2 cellular contexts compared by ENCODE assay signal in the genomic region with DNA sequence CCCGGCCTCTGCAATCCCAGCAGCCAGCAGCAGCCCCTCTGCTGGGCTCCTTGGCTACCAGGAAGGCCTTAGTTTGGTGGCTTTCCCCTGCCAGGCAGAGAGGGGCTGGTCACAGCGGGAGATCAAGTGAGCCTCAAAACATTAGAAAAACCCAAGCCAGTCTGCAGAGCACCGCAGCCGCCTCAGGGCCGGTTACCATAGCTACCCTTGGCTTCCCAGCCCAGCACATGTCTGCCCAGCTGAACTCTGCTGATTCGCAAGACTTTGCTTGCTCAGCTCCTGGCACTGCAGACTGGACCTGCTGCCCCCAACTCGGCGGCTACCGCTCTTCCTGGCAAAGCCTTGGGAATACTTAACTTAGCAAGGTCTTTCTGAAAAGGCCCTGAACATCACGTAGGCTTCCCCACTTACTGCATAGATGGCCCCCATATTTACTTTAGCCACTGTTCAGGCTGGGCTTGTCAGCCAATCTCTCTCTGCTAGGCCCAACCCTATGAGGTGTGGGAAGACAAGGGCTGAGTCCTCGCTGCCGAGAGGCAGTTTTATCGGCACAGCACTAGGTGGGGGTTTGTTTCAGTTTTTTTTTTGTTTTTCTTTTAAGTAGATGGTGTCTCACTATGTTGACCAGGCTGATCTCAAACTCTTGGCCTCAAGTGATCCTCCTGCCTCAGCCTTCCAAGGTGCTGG.
TF ChIP-seq lines count a peak whose summit lies in the region.

No MANE protein-coding gene starts in this region.

TF ChIP-seq in IMR-90, 13 proteins besides CTCF, POLR2A, EP300 and RAD21:
- no peak for TF ChIP-seq FOS (IDR thresholded peaks at IDR 0.05; ENCODE audit: low read depth, low read length)
- TF ChIP-seq, protein P1, sequence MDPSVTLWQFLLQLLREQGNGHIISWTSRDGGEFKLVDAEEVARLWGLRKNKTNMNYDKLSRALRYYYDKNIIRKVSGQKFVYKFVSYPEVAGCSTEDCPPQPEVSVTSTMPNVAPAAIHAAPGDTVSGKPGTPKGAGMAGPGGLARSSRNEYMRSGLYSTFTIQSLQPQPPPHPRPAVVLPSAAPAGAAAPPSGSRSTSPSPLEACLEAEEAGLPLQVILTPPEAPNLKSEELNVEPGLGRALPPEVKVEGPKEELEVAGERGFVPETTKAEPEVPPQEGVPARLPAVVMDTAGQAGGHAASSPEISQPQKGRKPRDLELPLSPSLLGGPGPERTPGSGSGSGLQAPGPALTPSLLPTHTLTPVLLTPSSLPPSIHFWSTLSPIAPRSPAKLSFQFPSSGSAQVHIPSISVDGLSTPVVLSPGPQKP (IDR thresholded peaks at IDR 0.05; ENCODE audit: borderline replicate concordance, low read depth, low read length) = no peak
- TF ChIP-seq MAZ (IDR thresholded peaks at IDR 0.05; ENCODE audit: borderline replicate concordance, low read depth, low read length) = no peak
- TF ChIP-seq MAFK (IDR thresholded peaks at IDR 0.05; ENCODE audit: low read depth, low read length) = peak; percentile 45
- no peak for TF ChIP-seq BHLHE40 (IDR thresholded peaks at IDR 0.05; ENCODE audit: low read depth, low read length)
- TF ChIP-seq RCOR1 (IDR thresholded peaks at IDR 0.05; ENCODE audit: insufficient replicate concordance, low read length) = no peak
- TF ChIP-seq MXI1 (IDR thresholded peaks at IDR 0.05; ENCODE audit: borderline replicate concordance, low read depth, low read length) = peak; percentile 99
- TF ChIP-seq CHD1 (IDR thresholded peaks at IDR 0.05; ENCODE audit: low read depth, low read length) = no peak

TF ChIP-seq in GM12878, 131 proteins besides CTCF, POLR2A, EP300 and RAD21:
- TF ChIP-seq CBX3 (IDR thresholded peaks at IDR 0.05; ENCODE audit: borderline replicate concordance, low read depth) (no peak), RELA (IDR thresholded peaks at IDR 0.05; ENCODE audit: borderline replicate concordance, partially characterized antibody) (no peak), SRF (IDR thresholded peaks at IDR 0.05; ENCODE audit: low read depth in 2 of 2, low read length in 2 of 2) (no peak), NRF1 (conservative IDR thresholded peaks at IDR 0.05; ENCODE audit: low read depth, low read length) (no peak), TCF7 (IDR thresholded peaks at IDR 0.05; ENCODE audit: borderline replicate concordance) (no peak), DPF2 (IDR thresholded peaks at IDR 0.05) (no peak), MTA3 (IDR thresholded peaks at IDR 0.05; ENCODE audit: borderline replicate concordance, low read length) (no peak), NR2C2 (IDR thresholded peaks at IDR 0.05; ENCODE audit: borderline replicate concordance, control insufficient read depth, insufficient read length, low read depth) (no peak), CHD1 (IDR thresholded peaks at IDR 0.05; ENCODE audit: low read depth, low read length) (no peak), EZH2 (IDR thresholded peaks at IDR 0.05; ENCODE audit: borderline replicate concordance, control insufficient read depth, low read depth, low read length) (no peak), SP1 (IDR thresholded peaks at IDR 0.05; ENCODE audit: low read depth, low read length) (no peak), MEF2A (IDR thresholded peaks at IDR 0.05; ENCODE audit: insufficient read depth, low read depth, low read length) (no peak)
- TF ChIP-seq, protein P2, sequence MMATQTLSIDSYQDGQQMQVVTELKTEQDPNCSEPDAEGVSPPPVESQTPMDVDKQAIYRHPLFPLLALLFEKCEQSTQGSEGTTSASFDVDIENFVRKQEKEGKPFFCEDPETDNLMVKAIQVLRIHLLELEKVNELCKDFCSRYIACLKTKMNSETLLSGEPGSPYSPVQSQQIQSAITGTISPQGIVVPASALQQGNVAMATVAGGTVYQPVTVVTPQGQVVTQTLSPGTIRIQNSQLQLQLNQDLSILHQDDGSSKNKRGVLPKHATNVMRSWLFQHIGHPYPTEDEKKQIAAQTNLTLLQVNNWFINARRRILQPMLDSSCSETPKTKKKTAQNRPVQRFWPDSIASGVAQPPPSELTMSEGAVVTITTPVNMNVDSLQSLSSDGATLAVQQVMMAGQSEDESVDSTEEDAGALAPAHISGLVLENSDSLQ (IDR thresholded peaks at IDR 0.05) = no peak
- TF ChIP-seq, protein P3, sequence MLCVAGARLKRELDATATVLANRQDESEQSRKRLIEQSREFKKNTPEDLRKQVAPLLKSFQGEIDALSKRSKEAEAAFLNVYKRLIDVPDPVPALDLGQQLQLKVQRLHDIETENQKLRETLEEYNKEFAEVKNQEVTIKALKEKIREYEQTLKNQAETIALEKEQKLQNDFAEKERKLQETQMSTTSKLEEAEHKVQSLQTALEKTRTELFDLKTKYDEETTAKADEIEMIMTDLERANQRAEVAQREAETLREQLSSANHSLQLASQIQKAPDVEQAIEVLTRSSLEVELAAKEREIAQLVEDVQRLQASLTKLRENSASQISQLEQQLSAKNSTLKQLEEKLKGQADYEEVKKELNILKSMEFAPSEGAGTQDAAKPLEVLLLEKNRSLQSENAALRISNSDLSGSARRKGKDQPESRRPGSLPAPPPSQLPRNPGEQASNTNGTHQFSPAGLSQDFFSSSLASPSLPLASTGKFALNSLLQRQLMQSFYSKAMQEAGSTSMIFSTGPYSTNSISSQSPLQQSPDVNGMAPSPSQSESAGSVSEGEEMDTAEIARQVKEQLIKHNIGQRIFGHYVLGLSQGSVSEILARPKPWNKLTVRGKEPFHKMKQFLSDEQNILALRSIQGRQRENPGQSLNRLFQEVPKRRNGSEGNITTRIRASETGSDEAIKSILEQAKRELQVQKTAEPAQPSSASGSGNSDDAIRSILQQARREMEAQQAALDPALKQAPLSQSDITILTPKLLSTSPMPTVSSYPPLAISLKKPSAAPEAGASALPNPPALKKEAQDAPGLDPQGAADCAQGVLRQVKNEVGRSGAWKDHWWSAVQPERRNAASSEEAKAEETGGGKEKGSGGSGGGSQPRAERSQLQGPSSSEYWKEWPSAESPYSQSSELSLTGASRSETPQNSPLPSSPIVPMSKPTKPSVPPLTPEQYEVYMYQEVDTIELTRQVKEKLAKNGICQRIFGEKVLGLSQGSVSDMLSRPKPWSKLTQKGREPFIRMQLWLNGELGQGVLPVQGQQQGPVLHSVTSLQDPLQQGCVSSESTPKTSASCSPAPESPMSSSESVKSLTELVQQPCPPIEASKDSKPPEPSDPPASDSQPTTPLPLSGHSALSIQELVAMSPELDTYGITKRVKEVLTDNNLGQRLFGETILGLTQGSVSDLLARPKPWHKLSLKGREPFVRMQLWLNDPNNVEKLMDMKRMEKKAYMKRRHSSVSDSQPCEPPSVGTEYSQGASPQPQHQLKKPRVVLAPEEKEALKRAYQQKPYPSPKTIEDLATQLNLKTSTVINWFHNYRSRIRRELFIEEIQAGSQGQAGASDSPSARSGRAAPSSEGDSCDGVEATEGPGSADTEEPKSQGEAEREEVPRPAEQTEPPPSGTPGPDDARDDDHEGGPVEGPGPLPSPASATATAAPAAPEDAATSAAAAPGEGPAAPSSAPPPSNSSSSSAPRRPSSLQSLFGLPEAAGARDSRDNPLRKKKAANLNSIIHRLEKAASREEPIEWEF (IDR thresholded peaks at IDR 0.05; ENCODE audit: insufficient replicate concordance, low read depth, low read length) = no peak
- TF ChIP-seq, protein P4, sequence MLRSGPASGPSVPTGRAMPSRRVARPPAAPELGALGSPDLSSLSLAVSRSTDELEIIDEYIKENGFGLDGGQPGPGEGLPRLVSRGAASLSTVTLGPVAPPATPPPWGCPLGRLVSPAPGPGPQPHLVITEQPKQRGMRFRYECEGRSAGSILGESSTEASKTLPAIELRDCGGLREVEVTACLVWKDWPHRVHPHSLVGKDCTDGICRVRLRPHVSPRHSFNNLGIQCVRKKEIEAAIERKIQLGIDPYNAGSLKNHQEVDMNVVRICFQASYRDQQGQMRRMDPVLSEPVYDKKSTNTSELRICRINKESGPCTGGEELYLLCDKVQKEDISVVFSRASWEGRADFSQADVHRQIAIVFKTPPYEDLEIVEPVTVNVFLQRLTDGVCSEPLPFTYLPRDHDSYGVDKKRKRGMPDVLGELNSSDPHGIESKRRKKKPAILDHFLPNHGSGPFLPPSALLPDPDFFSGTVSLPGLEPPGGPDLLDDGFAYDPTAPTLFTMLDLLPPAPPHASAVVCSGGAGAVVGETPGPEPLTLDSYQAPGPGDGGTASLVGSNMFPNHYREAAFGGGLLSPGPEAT (IDR thresholded peaks at IDR 0.05; ENCODE audit: low read depth) = no peak
- TF ChIP-seq, protein P5, sequence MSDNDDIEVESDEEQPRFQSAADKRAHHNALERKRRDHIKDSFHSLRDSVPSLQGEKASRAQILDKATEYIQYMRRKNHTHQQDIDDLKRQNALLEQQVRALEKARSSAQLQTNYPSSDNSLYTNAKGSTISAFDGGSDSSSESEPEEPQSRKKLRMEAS (IDR thresholded peaks at IDR 0.05; ENCODE audit: low read depth, low read length) = no peak
- TF ChIP-seq, protein P6, sequence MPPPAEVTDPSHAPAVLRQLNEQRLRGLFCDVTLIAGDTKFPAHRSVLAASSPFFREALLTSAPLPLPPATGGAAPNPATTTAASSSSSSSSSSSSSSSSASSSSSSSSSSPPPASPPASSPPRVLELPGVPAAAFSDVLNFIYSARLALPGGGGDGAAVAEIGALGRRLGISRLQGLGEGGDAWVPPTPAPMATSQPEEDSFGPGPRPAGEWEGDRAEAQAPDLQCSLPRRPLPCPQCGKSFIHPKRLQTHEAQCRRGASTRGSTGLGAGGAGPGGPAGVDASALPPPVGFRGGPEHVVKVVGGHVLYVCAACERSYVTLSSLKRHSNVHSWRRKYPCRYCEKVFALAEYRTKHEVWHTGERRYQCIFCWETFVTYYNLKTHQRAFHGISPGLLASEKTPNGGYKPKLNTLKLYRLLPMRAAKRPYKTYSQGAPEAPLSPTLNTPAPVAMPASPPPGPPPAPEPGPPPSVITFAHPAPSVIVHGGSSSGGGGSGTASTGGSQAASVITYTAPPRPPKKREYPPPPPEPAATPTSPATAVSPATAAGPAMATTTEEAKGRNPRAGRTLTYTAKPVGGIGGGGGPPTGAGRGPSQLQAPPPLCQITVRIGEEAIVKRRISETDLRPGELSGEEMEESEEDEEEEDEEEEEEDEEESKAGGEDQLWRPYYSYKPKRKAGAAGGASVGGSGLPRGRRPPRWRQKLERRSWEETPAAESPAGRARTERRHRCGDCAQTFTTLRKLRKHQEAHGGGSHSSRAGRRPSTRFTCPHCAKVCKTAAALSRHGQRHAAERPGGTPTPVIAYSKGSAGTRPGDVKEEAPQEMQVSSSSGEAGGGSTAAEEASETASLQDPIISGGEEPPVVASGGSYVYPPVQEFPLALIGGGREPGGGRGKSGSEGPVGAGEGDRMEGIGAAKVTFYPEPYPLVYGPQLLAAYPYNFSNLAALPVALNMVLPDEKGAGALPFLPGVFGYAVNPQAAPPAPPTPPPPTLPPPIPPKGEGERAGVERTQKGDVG (CRISPR knock-in tag; IDR thresholded peaks at IDR 0.05) = no peak
